In genomic region chr10:75405201-75406143, GRCh38 we compare ENCODE assay signal across 9 cellular contexts. TPM values are rescaled to one million over a fixed set of nuclear protein-coding genes. Genes with fewer than 3 reads are reported as not detected.
DNase-seq lines count a peak whose midpoint lies in the region; ATAC-seq and TF ChIP-seq lines count a peak whose summit lies in the region.
"Had no signal": no experiment of that assay in that cellular context is flagged by ENCODE, and none has a peak within 500 bp of the region (broad histone marks: within the 10 kb centered on the region; RNA-seq: fewer than 3 reads in every experiment).

No MANE protein-coding gene starts in this region.

- H3K27ac ChIP-seq in HUES6 (ENCODE audit: low read depth, low read length) (no peak overlapping the region), skin epidermis (peak overlapping the region in 14 of 21 experiments; percentile 34 to 96 (median 90)), spleen (no peak overlapping the region)

- peaks cover 0 to 13% (median 0%) of the 10 kb centered on the region in 9 donors for H3K9me3 Mint-ChIP-seq in naive thymus-derived CD8-positive, alpha-beta T cell

- peak overlapping the region; percentile 78 for H3K4me3 ChIP-seq in HUES6 (ENCODE audit: low read depth, low read length)
- peak overlapping the region; percentile 84; the same call in 1 of the 2 replicates for H3K4me3 ChIP-seq in iPS-18c (ENCODE audit: insufficient read depth, low read depth, low read length)
- H3K4me3 ChIP-seq in skin epidermis = peak overlapping the region in 5 of 7 experiments; percentile 62 to 93 (median 88)
- peak overlapping the region in 2 of 8 donors; percentile 70 to 90 for H3K4me3 ChIP-seq in spleen

- peaks cover 65% of the 10 kb centered on the region for H3K27me3 Mint-ChIP-seq in T-helper 17 cell
- peaks cover 27 to 78% (median 54%) of the 10 kb centered on the region in 5 donors for H3K27me3 Mint-ChIP-seq in naive thymus-derived CD8-positive, alpha-beta T cell

- no peak overlapping the region for H3K27ac Mint-ChIP-seq in T-helper 17 cell
- peak overlapping the region in 1 of 10 donors; percentile 64 for H3K27ac Mint-ChIP-seq in naive thymus-derived CD8-positive, alpha-beta T cell

- H3K27me3 ChIP-seq in HUES6 (ENCODE audit: control insufficient read depth, insufficient read depth, low read length) = peaks cover 92% of the 10 kb centered on the region
- peaks cover 0 to 100% (median 77%) of the 10 kb centered on the region in 7 donors for H3K27me3 ChIP-seq in spleen (replicated peaks in 1 of 7)

- ATAC-seq in T-helper 17 cell = no peak
- no peak for ATAC-seq in naive thymus-derived CD8-positive, alpha-beta T cell

- 53 to 64% (median 58%) methylated on average over 51 to 57 of the region's 57 CpGs for WGBS in spleen, 5 donors

- no peaks in the 10 kb centered on the region for H3K9me3 ChIP-seq in HUES6 (ENCODE audit: control insufficient read depth, insufficient read depth, low read depth, low read length)
- no peaks in the 10 kb centered on the region for H3K9me3 ChIP-seq in T-helper 17 cell (ENCODE audit: control insufficient read depth, low read length, poor library complexity, severe bottlenecking)
- no peaks in the 10 kb centered on the region for H3K9me3 ChIP-seq in iPS-18c (ENCODE audit: control insufficient read depth, insufficient read depth, low read length)
- no peaks in the 10 kb centered on the region for H3K9me3 ChIP-seq in spleen

- peaks cover 16% of the 10 kb centered on the region for H3K4me1 Mint-ChIP-seq in T-helper 17 cell
- H3K4me1 Mint-ChIP-seq in naive thymus-derived CD8-positive, alpha-beta T cell = peaks cover 10 to 52% (median 42%) of the 10 kb centered on the region in 4 donors

- peak overlapping the region; percentile 52 for H3K4me3 Mint-ChIP-seq in T-helper 17 cell
- peak overlapping the region in 5 of 10 donors; percentile 29 to 82 (median 64) for H3K4me3 Mint-ChIP-seq in naive thymus-derived CD8-positive, alpha-beta T cell

- POLR2A ChIA-PET in naive thymus-derived CD8-positive, alpha-beta T cell (lab: Charles Lee) = no interaction called here

- TF ChIP-seq POLR2A in spleen (IDR thresholded peaks at IDR 0.05) = no peak

- intact Hi-C loops in spleen (cut with DNase I; ENCODE audit: low total_unique reads) = loop anchor here (10.0 kb wide), 2 partner anchors 899 to 1579 kb away; no protein-coding TSS in a partner anchor

- H3K36me3 ChIP-seq in HUES6 (ENCODE audit: control insufficient read depth, insufficient read depth, low read length) (no peaks in the 10 kb centered on the region), spleen (no peaks in the 10 kb centered on the region)

- DNase-seq in T-helper 17 cell = no peak
- DNase-seq in spleen = no peak
- no peak for DNase-seq in SW 1271 (lab: John Stamatoyannopoulos, UW)
- no peak for DNase-seq in naive thymus-derived CD8-positive, alpha-beta T cell
- no peak for DNase-seq in NCI-H2029 (lab: John Stamatoyannopoulos, UW)
- DNase-seq: stimulated activated naive CD4-positive, alpha-beta T cell had no signal

- no peak for TF ChIP-seq CTCF in spleen (IDR thresholded peaks at IDR 0.05 in 8 of 11, conservative IDR thresholded peaks at IDR 0.05 in 3 of 11)

- H3K9ac ChIP-seq in HUES6 (ENCODE audit: low read length) = peak overlapping the region; percentile 53

- H3K4me1 ChIP-seq in HUES6 (ENCODE audit: control insufficient read depth, insufficient read depth, low read length) (peaks cover 49% of the 10 kb centered on the region), spleen (peaks cover 12 to 88% (median 74%) of the 10 kb centered on the region in 6 donors)

- peaks cover 8% of the 10 kb centered on the region for H3K36me3 Mint-ChIP-seq in T-helper 17 cell (ENCODE audit: low read depth)
- peaks cover 1 to 7% (median 4%) of the 10 kb centered on the region in 3 donors for H3K36me3 Mint-ChIP-seq in naive thymus-derived CD8-positive, alpha-beta T cell

RNA-seq across cellular contexts. Expression of gene ZNF503, which starts 3.9 kb away (rescaled TPM):
- total RNA-seq in T-helper 17 cell (under 1 TPM; 0.12 to 0.50 TPM), spleen (10 to 100 TPM in 5 of 7 donors, 1 to 10 TPM in 2; 7.8 to 25.6 (median 10.6) TPM)
- 1 to 10 TPM; 3.2 to 5.6 (median 3.4) TPM for polyA plus RNA-seq in spleen
- total RNA-seq in naive thymus-derived CD8-positive, alpha-beta T cell = under 1 TPM; 0.11 to 0.13 TPM
- polyA plus RNA-seq in naive thymus-derived CD8-positive, alpha-beta T cell = not detected

RNA-seq across cellular contexts. Expression of gene LRMDA, which starts 26.0 kb away (rescaled TPM):
- total RNA-seq in T-helper 17 cell (not detected), spleen (10 to 100 TPM; 24.0 to 46.6 (median 34.5) TPM)
- polyA plus RNA-seq in spleen = 10 to 100 TPM in 2 of 3 donors, 1 to 10 TPM in 1; 7.3 to 11.6 (median 10.4) TPM
- total RNA-seq in naive thymus-derived CD8-positive, alpha-beta T cell = not detected
- not detected for polyA plus RNA-seq in naive thymus-derived CD8-positive, alpha-beta T cell

Comparison
In these comparisons a context has a peak if more than half of its experiments do, and no peak if none do; other contexts are left out.
1. H3K27ac ChIP-seq: peak in skin epidermis (14 of 21); none in HUES6 (single experiment) and spleen (0 of 8).
2. RNA of gene ZNF503, which starts 3.9 kb away (total RNA-seq): 7.8 to 25.6 TPM in spleen; 0.12 to 0.50 TPM in T-helper 17 cell and 0.11 to 0.13 TPM in naive thymus-derived CD8-positive, alpha-beta T cell; every median in the first group is over 4 times any median in the second.
3. RNA of gene LRMDA, which starts 26.0 kb away (total RNA-seq): 24.0 to 46.6 TPM in spleen; not detected in T-helper 17 cell and not detected in naive thymus-derived CD8-positive, alpha-beta T cell; every median in the first group is over 10 times any median in the second.